Comparison of ENCODE assay signal across 9 cellular contexts in the genomic region with DNA sequence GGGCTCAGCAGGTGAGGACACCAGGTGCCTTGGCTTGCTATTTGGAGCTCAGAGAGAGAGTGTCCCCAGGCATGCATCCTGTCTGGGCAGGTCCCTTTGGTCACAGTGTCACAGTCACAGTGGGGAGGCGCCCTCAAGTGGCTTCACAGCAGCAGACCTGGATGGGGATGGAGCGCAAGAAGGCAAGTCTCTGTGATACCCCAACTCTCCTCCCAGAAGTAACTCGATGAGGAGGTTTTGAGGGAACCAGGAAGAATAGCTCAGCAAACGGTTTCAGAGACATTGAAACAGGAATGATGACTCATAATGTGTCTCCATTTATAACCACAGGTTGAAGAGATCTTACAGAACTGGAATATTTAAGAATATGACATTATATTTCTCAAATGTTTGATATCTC.
DNase-seq lines count a peak whose midpoint lies in the region; ATAC-seq lines count a peak whose summit lies in the region.
"Had no signal": no experiment of that assay in that cellular context is flagged by ENCODE, and none has a peak within 500 bp of the region (broad histone marks: within the 10 kb centered on the region; RNA-seq: fewer than 3 reads in every experiment).

No MANE protein-coding gene starts in this region.

- no peak overlapping the region for H3K4me3 Mint-ChIP-seq in activated naive CD8-positive, alpha-beta T cell treated with anti-CD3 and anti-CD28 coated beads for 36 hours
- H3K4me3 Mint-ChIP-seq: CD4-positive, alpha-beta memory T cell had no signal

- ATAC-seq in GM21825 (IDR thresholded peaks at IDR 0.05; ENCODE audit: unreplicated experiment), result peak; percentile 77

- no peak overlapping the region for H3K27ac Mint-ChIP-seq in activated naive CD8-positive, alpha-beta T cell treated with anti-CD3 and anti-CD28 coated beads for 36 hours
- H3K27ac Mint-ChIP-seq: CD4-positive, alpha-beta memory T cell had no signal

- peaks cover 7% of the 10 kb centered on the region for H3K4me1 Mint-ChIP-seq in activated naive CD8-positive, alpha-beta T cell treated with anti-CD3 and anti-CD28 coated beads for 36 hours

- H3K27me3 Mint-ChIP-seq in activated naive CD8-positive, alpha-beta T cell treated with anti-CD3 and anti-CD28 coated beads for 36 hours, result peaks cover 58% of the 10 kb centered on the region

- H3K9me3 Mint-ChIP-seq in activated naive CD8-positive, alpha-beta T cell treated with anti-CD3 and anti-CD28 coated beads for 36 hours, result no peaks in the 10 kb centered on the region

- DNase-seq in NOMO-1 (lab: John Stamatoyannopoulos, UW; ENCODE audit: unreplicated experiment in 2 of 2), result peak; percentile 9 to 18
- DNase-seq in NOMO-1 treated with dmso at 0.1 percent for 144 hours (lab: John Stamatoyannopoulos, UW; ENCODE audit: unreplicated experiment), result no peak
- peak; percentile 50 for DNase-seq in LHCN-M2 (ENCODE audit: low read depth)
- DNase-seq in activated naive CD8-positive, alpha-beta T cell treated with anti-CD3 and anti-CD28 coated beads for 36 hours, result peak; percentile 46
- DNase-seq in iPS-NIHi11 (ENCODE audit: low spot score), result peak; percentile 32
- peak; percentile 45 for DNase-seq in superior temporal gyrus (ENCODE audit: extremely low spot score)
- no peak for DNase-seq in effector CD8-positive, alpha-beta T cell (lab: John Stamatoyannopoulos, UW)

- no peaks in the 10 kb centered on the region for H3K36me3 Mint-ChIP-seq in activated naive CD8-positive, alpha-beta T cell treated with anti-CD3 and anti-CD28 coated beads for 36 hours
- H3K36me3 Mint-ChIP-seq: CD4-positive, alpha-beta memory T cell had no signal

Comparison
In these comparisons a context has a peak if more than half of its experiments do, and no peak if none do; other contexts are left out.
1. DNase-seq: peak in NOMO-1 (2 of 2), LHCN-M2 (single experiment), activated naive CD8-positive, alpha-beta T cell treated with anti-CD3 and anti-CD28 coated beads for 36 hours (single experiment), iPS-NIHi11 (single experiment) and superior temporal gyrus (single experiment); none in NOMO-1 treated with dmso at 0.1 percent for 144 hours (single experiment) and effector CD8-positive, alpha-beta T cell (single experiment).